ENCODE assay signal across 1 cellular context in the genomic region with DNA sequence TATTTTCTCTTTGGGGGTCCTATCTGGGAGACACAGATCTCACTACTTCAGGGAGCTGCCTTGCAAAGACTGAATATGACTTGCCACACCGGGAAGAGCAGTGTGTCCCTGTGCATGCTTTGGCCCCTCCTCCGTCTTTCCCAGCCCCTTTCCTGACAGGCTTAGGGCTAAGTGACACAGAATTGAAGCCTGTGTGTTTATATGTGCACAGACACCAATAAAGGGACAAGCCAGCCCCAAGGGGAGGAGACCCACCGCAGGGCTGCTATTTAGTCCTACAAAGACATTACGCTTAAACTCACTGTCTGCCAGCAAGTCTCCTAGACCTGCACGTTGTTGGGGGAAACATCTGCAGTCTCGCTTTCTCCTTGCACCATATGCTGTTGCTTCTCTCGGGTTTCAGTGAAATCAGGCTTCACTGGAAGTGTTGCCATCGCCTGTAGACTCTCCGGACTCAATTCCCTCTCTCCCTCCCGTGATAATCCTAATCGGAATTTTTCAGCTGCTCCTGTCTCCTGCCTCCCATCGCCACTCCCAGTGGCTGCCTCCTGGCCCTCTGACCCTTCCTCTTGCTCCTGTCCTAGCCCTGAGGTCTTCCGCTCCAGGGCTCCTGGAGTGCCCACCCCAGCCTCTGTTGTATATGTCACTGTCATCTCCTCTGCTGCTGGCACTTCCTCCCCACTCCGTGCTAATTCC.
TF ChIP-seq lines count a peak whose summit lies in the region.

No MANE protein-coding gene starts in this region.

TF ChIP-seq in IMR-90, 13 proteins besides CTCF, POLR2A, EP300 and RAD21 (continued from another document):
- TF ChIP-seq ELK1 (IDR thresholded peaks at IDR 0.05; ENCODE audit: borderline replicate concordance, low read depth, low read length) (no peak), BHLHE40 (IDR thresholded peaks at IDR 0.05; ENCODE audit: low read depth, low read length) (no peak), MAZ (IDR thresholded peaks at IDR 0.05; ENCODE audit: borderline replicate concordance, low read depth, low read length) (no peak), MXI1 (IDR thresholded peaks at IDR 0.05; ENCODE audit: borderline replicate concordance, low read depth, low read length) (no peak), CEBPB (IDR thresholded peaks at IDR 0.05; ENCODE audit: low read depth, low read length) (no peak), NFE2L2 (IDR thresholded peaks at IDR 0.05; ENCODE audit: low read depth, low read length) (no peak), RCOR1 (IDR thresholded peaks at IDR 0.05; ENCODE audit: insufficient replicate concordance, low read length) (no peak), MAFK (IDR thresholded peaks at IDR 0.05; ENCODE audit: low read depth, low read length) (no peak), CHD1 (IDR thresholded peaks at IDR 0.05; ENCODE audit: low read depth, low read length) (no peak), USF2 (IDR thresholded peaks at IDR 0.05; ENCODE audit: low read depth, low read length) (no peak)
